ENCODE assay signal across 20 cellular contexts in genomic region chr9:116282598-116282997, GRCh38.
"Had no signal": no experiment of that assay in that cellular context is flagged by ENCODE, and none has a peak within 500 bp of the region (broad histone marks: within the 10 kb centered on the region; RNA-seq: fewer than 3 reads in every experiment).

No MANE protein-coding gene starts in this region.

- DNase-seq: activated CD4-positive, alpha-beta memory T cell treated with anti-CD3 and anti-CD28 coated beads, Interleukin-2, amount 10 ng/mL, durations not matched to agents 7 days and 5 days; activated CD4-positive, alpha-beta T cell treated with anti-CD3 and anti-CD28 coated beads, Interleukin-2, amount 10 ng/mL, durations not matched to agents 24 days and 14 days; activated effector memory CD4-positive, alpha-beta T cell treated with anti-CD3 and anti-CD28 coated beads, Interleukin-2, amount 50 U/mL, for 16 hours; activated naive CD4-positive, alpha-beta T cell treated with anti-CD3 and anti-CD28 coated beads, Interleukin-2, amount 10 ng/mL, durations not matched to agents 7 days and 5 days; activated T-cell treated with anti-CD3 and anti-CD28 coated beads for 4 hours; amygdala; cerebellar nuclear complex; esophagus squamous epithelium; gastrocnemius medialis; hippocampal formation; kidney glomerular epithelial cell; left lung; naive thymus-derived CD8-positive, alpha-beta T cell; pancreas; psoas muscle; right cardiac atrium; stimulated activated CD4-positive, alpha-beta T cell treated with anti-CD3 and anti-CD28 coated beads, Interleukin-4, amount 100 ng/mL, for 4 hours; stimulated activated naive CD8-positive, alpha-beta T cell treated with anti-CD3 and anti-CD28 coated beads, Interleukin-15, Interleukin-2, amounts not matched to agents 100 U/mL and 50 U/mL, for 24 hours; substantia nigra; tibial artery had no signal
